14 cellular contexts compared by ENCODE assay signal in the genomic region with DNA sequence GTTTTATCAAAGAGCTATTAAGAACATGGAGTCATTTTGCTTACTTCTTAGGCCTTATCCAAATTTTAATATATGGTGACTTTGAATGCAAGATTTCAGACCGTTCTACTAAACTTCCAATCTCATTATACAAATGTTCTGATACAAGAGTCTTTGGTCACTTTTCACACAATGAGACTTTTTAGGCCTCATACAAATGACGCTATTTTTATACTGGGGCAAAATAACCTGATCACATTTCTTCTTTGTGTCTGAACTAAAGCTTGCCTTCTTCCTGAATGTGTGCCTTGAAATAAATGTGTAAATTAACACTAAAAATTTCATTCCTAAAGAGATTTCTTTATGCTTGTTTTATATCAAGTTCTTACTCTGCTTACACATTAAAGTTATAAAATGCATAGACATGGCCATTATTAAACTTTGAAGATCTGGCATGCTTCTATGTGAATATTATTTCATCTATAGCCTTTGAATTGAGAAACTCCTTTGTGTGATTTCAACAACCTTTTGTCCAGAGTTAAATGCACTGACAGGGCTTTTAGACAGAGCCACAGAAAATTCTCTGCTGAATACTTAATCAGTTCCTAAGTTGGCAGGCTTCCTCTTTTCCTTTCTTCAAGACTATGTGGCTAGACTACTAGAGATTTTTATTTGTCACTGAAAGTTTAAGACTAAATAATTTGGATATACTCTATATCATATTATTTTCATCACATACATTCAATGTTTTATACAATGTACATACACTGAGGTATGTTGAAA.
DNase-seq lines count a peak whose midpoint lies in the region; ATAC-seq and TF ChIP-seq lines count a peak whose summit lies in the region.
"Had no signal": no experiment of that assay in that cellular context is flagged by ENCODE, and none has a peak within 500 bp of the region (broad histone marks: within the 10 kb centered on the region; RNA-seq: fewer than 3 reads in every experiment).

No MANE protein-coding gene starts in this region.

- H3K27me3 ChIP-seq in hepatocyte (no peaks in the 10 kb centered on the region), spleen (replicated peaks in 1 of 7) (no peaks in the 10 kb centered on the region), Caco-2 (replicated peaks; ENCODE audit: control insufficient read depth, insufficient read depth, low read length) (no peaks in the 10 kb centered on the region)
- no peaks in the 10 kb centered on the region for H3K27me3 ChIP-seq in CD8-positive, alpha-beta T cell (ENCODE audit: insufficient read depth, low read length)
- H3K27me3 ChIP-seq: suprapubic skin had no signal

- H3K27ac Mint-ChIP-seq in brain, result peak overlapping the region; percentile 77 to 94 (median 92)
- H3K27ac Mint-ChIP-seq in CD8-positive, alpha-beta T cell, result no peak overlapping the region
- H3K27ac Mint-ChIP-seq in Caco-2 (ENCODE audit: unreplicated experiment), result no peak overlapping the region
- H3K27ac Mint-ChIP-seq: activated naive CD8-positive, alpha-beta T cell treated with anti-CD3 and anti-CD28 coated beads, Interleukin-2, amount 10 ng/mL, durations not matched to agents 7 days and 5 days had no signal

- WGBS in hepatocyte (ENCODE audit: low lambda C conversion rate, missing lambda C conversion rate), result 90% methylated on average over 2 of the region's 2 CpGs
- WGBS in spleen, 5 donors, result 83 to 92% (median 85%) methylated on average over 2 of the region's 2 CpGs

- H3K27me3 Mint-ChIP-seq in brain (peaks cover 3% of the 10 kb centered on the region), Caco-2 (ENCODE audit: insufficient read depth, unreplicated experiment) (peaks cover 7% of the 10 kb centered on the region)
- H3K27me3 Mint-ChIP-seq in CD8-positive, alpha-beta T cell (ENCODE audit: low read depth), result no peaks in the 10 kb centered on the region

- no peak for ATAC-seq in CD8-positive, alpha-beta T cell
- ATAC-seq in HG03520 (IDR thresholded peaks at IDR 0.05; ENCODE audit: unreplicated experiment), result no peak

- TF ChIP-seq CTCF in brain (conservative IDR thresholded peaks at IDR 0.05), result no peak
- no peak for TF ChIP-seq CTCF in hepatocyte (IDR thresholded peaks at IDR 0.05; ENCODE audit: poor library complexity)
- TF ChIP-seq CTCF in spleen (IDR thresholded peaks at IDR 0.05 in 8 of 11, conservative IDR thresholded peaks at IDR 0.05 in 3 of 11), result no peak
- TF ChIP-seq CTCF in CD8-positive, alpha-beta T cell (IDR thresholded peaks at IDR 0.05), result no peak
- no peak for TF ChIP-seq CTCF in Caco-2 (IDR thresholded peaks at IDR 0.05; ENCODE audit: insufficient read depth in 1 of 2, low read depth in 1 of 2, low read length in 1 of 2, severe bottlenecking in 1 of 2, unreplicated experiment in 1 of 2)

- no peak overlapping the region for H2AFZ ChIP-seq in hepatocyte

- no peaks in the 10 kb centered on the region for H4K20me1 ChIP-seq in hepatocyte (ENCODE audit: insufficient read depth, poor library complexity, severe bottlenecking)

- H3K9me2 ChIP-seq in hepatocyte (replicated peaks; ENCODE audit: insufficient read depth), result no peaks in the 10 kb centered on the region

- H3K4me1 ChIP-seq in hepatocyte (ENCODE audit: insufficient read depth) (peaks cover 5% of the 10 kb centered on the region), spleen (peaks cover 0 to 21% (median 5%) of the 10 kb centered on the region in 6 donors), Caco-2 (no peaks in the 10 kb centered on the region)
- H3K4me1 ChIP-seq in CD8-positive, alpha-beta T cell (ENCODE audit: insufficient read depth, low read length), result no peaks in the 10 kb centered on the region

- H3K79me2 ChIP-seq in hepatocyte, result no peaks in the 10 kb centered on the region

- CTCF ChIA-PET in CD8-positive, alpha-beta T cell (lab: Charles Lee), result no interaction called here
- CTCF ChIA-PET in Caco-2 (lab: Charles Lee), result no interaction called here

- BruUV-seq in Caco-2 (replicated peaks; lab: Mats Ljungman, UMichigan), result no TSS peak

- intact Hi-C loops in spleen (cut with DNase I; ENCODE audit: low total_unique reads) (no loop called here), Caco-2 (cut with micrococcal nuclease; ENCODE audit: unreplicated experiment) (no loop called here)
- intact Hi-C loops in CD8-positive, alpha-beta T cell (cut with DNase I, micrococcal nuclease), result no loop called here

- no peak overlapping the region for H3K4me2 ChIP-seq in hepatocyte

- peak; percentile 89 for DNase-seq in NOMO-1 treated with DMSO at 0.1 percent for 48 hours (lab: John Stamatoyannopoulos, UW; ENCODE audit: unreplicated experiment)
- no peak for DNase-seq in hepatocyte (ENCODE audit: low spot score)
- DNase-seq in spleen, result no peak
- DNase-seq in CD8-positive, alpha-beta T cell, result no peak
- no peak for DNase-seq in Caco-2
- no peak for DNase-seq in islet precursor cell
- DNase-seq: activated CD8-positive, alpha-beta memory T cell treated with anti-CD3 and anti-CD28 coated beads, Interleukin-2, amount 50 U/mL, for 4 hours; activated naive CD8-positive, alpha-beta T cell treated with anti-CD3 and anti-CD28 coated beads, Interleukin-2, amount 10 ng/mL, durations not matched to agents 7 days and 5 days; effector CD8-positive, alpha-beta T cell; NCI-H446 had no signal

- H3K4me3 Mint-ChIP-seq in brain (peak overlapping the region; percentile 2 to 64 (median 19)), Caco-2 (ENCODE audit: unreplicated experiment) (no peak overlapping the region)
- H3K4me3 Mint-ChIP-seq in CD8-positive, alpha-beta T cell, result no peak overlapping the region
- H3K4me3 Mint-ChIP-seq: activated naive CD8-positive, alpha-beta T cell treated with anti-CD3 and anti-CD28 coated beads, Interleukin-2, amount 10 ng/mL, durations not matched to agents 7 days and 5 days had no signal

- no peak for TF ChIP-seq POLR2A in spleen (IDR thresholded peaks at IDR 0.05)

- H3K36me3 ChIP-seq in hepatocyte (replicated peaks; ENCODE audit: insufficient read depth, low read depth) (no peaks in the 10 kb centered on the region), spleen (no peaks in the 10 kb centered on the region), Caco-2 (ENCODE audit: control insufficient read depth, insufficient read depth, low read length) (no peaks in the 10 kb centered on the region)
- H3K36me3 ChIP-seq in CD8-positive, alpha-beta T cell (ENCODE audit: insufficient read depth, low read length), result no peaks in the 10 kb centered on the region
- H3K36me3 ChIP-seq: suprapubic skin had no signal

- H3K4me1 Mint-ChIP-seq in brain, result peaks cover 81% of the 10 kb centered on the region
- H3K4me1 Mint-ChIP-seq in CD8-positive, alpha-beta T cell (ENCODE audit: low read depth), result no peaks in the 10 kb centered on the region
- no peaks in the 10 kb centered on the region for H3K4me1 Mint-ChIP-seq in Caco-2 (ENCODE audit: low read depth, unreplicated experiment)
- H3K4me1 Mint-ChIP-seq: activated naive CD8-positive, alpha-beta T cell treated with anti-CD3 and anti-CD28 coated beads, Interleukin-2, amount 10 ng/mL, durations not matched to agents 7 days and 5 days had no signal

- H3K9me3 Mint-ChIP-seq in brain (peaks cover 0 to 2% (median 0%) of the 10 kb centered on the region in 5 experiments), Caco-2 (ENCODE audit: unreplicated experiment) (no peaks in the 10 kb centered on the region)
- H3K9me3 Mint-ChIP-seq in CD8-positive, alpha-beta T cell, result no peaks in the 10 kb centered on the region
- H3K9me3 Mint-ChIP-seq: activated naive CD8-positive, alpha-beta T cell treated with anti-CD3 and anti-CD28 coated beads, Interleukin-2, amount 10 ng/mL, durations not matched to agents 7 days and 5 days had no signal

- POLR2A ChIA-PET in CD8-positive, alpha-beta T cell (lab: Charles Lee), result no interaction called here
- POLR2A ChIA-PET in Caco-2 (lab: Charles Lee), result no interaction called here

- H3K4me3 ChIP-seq in hepatocyte (no peak overlapping the region), spleen (no peak overlapping the region), Caco-2 (ENCODE audit: low read depth, low read length) (no peak overlapping the region)
- H3K4me3 ChIP-seq in CD8-positive, alpha-beta T cell (ENCODE audit: low read depth, low read length), result no peak overlapping the region
- H3K4me3 ChIP-seq: suprapubic skin had no signal

- H3K36me3 Mint-ChIP-seq in brain (no peaks in the 10 kb centered on the region), Caco-2 (ENCODE audit: insufficient read depth, unreplicated experiment) (no peaks in the 10 kb centered on the region)
- no peaks in the 10 kb centered on the region for H3K36me3 Mint-ChIP-seq in CD8-positive, alpha-beta T cell
- H3K36me3 Mint-ChIP-seq: activated naive CD8-positive, alpha-beta T cell treated with anti-CD3 and anti-CD28 coated beads, Interleukin-2, amount 10 ng/mL, durations not matched to agents 7 days and 5 days had no signal

- H3K27ac ChIP-seq in hepatocyte, result peak overlapping the region; percentile 67
- H3K27ac ChIP-seq in spleen, result peak overlapping the region in 5 of 8 donors; percentile 1 to 78 (median 70)
- no peak overlapping the region for H3K27ac ChIP-seq in CD8-positive, alpha-beta T cell (ENCODE audit: low read depth, low read length)
- H3K27ac ChIP-seq: VCaP had no signal

- H3K9me3 ChIP-seq in hepatocyte (ENCODE audit: low read depth) (no peaks in the 10 kb centered on the region), spleen (no peaks in the 10 kb centered on the region), Caco-2 (no peaks in the 10 kb centered on the region)
- H3K9me3 ChIP-seq in CD8-positive, alpha-beta T cell (ENCODE audit: low read length), result no peaks in the 10 kb centered on the region
- H3K9me3 ChIP-seq: suprapubic skin had no signal

Comparison
In these comparisons a context has a peak if more than half of its experiments do, and no peak if none do; other contexts are left out.
1. H3K27ac Mint-ChIP-seq: peak in brain (5 of 5); none in CD8-positive, alpha-beta T cell (single experiment) and Caco-2 (single experiment).
2. H3K4me3 Mint-ChIP-seq: peak in brain (5 of 5); none in CD8-positive, alpha-beta T cell (single experiment) and Caco-2 (single experiment).